ENCODE assay signal across 11 cellular contexts in the genomic region with DNA sequence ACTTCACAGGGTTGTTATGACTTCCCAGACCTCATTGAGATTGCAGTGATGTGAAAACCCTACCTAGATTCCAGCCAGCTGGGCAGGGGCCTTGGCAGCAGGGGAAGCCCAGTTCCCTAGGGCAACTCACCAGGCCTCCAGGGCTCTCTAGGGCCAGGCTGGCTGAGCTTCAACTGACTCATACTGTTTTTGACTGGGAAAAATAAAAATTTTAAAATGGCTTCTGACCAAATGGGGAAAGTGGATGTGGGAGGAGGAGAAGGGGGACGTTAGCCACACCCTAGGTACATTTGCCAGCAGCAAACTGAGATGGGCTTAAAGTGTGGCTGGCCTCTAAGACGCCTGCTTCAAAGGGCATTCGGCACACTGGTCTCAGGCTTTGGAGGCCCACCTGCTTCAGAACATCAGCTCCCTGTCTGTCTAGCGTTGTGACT. TPM values are rescaled to one million over a fixed set of nuclear protein-coding genes. Genes with fewer than 3 reads are reported as not detected.
DNase-seq lines count a peak whose midpoint lies in the region; ATAC-seq and TF ChIP-seq lines count a peak whose summit lies in the region.
"Had no signal": no experiment of that assay in that cellular context is flagged by ENCODE, and none has a peak within 500 bp of the region (broad histone marks: within the 10 kb centered on the region; RNA-seq: fewer than 3 reads in every experiment).

No MANE protein-coding gene starts in this region.

- in situ Hi-C loops in astrocyte of the spinal cord (cut with HindIII; ENCODE audit: low sequenced_read_pairs): no loop called here

- H3K4me3 Mint-ChIP-seq in osteocyte (ENCODE audit: unreplicated experiment) (no peak overlapping the region), WTC11 (no peak overlapping the region)

- H3K4me3 ChIP-seq in astrocyte of the spinal cord (ENCODE audit: low read depth, low read length): no peak overlapping the region
- H3K4me3 ChIP-seq: stomach had no signal

- H3K4me1 Mint-ChIP-seq in osteocyte (ENCODE audit: unreplicated experiment): peaks cover 39% of the 10 kb centered on the region
- peaks cover 27% of the 10 kb centered on the region for H3K4me1 Mint-ChIP-seq in WTC11

- peak; percentile 87 for DNase-seq in GM03348 (ENCODE audit: low spot score)
- DNase-seq in astrocyte of the spinal cord (ENCODE audit: low read depth, low spot score): peak; percentile 67
- DNase-seq in osteocyte (ENCODE audit: extremely low spot score, unreplicated experiment): no peak
- no peak for DNase-seq in NCI-H82 (lab: John Stamatoyannopoulos, UW)
- no peak for DNase-seq in stimulated activated CD8-positive, alpha-beta memory T cell treated with anti-CD3 and anti-CD28 coated beads, Interleukin-4, amount 100 ng/mL, for 48 hours
- DNase-seq in WTC11 (ENCODE audit: low spot score): no peak
- DNase-seq in activated CD4-positive, alpha-beta T cell treated with anti-CD3 and anti-CD28 coated beads, Interleukin-2, amount 50 U/mL, for 4 hours: no peak
- DNase-seq: mesenchymal stem cell, NCI-H748 treated with DMSO at 0.1 percent for 48 hours, stomach had no signal

- peak overlapping the region; percentile 74 for H3K27ac Mint-ChIP-seq in osteocyte (ENCODE audit: unreplicated experiment)
- H3K27ac Mint-ChIP-seq in WTC11: no peak overlapping the region

- ATAC-seq in HG02981 (IDR thresholded peaks at IDR 0.05; ENCODE audit: unreplicated experiment) (peak; percentile 47), WTC11 (no peak)

- POLR2A ChIA-PET in WTC11 (lab: Charles Lee): interaction anchor here (0.9 kb wide), 1 partner anchor 24 kb away, joined by 3 read pairs; no protein-coding TSS in a partner anchor

- CTCF ChIA-PET in WTC11 (lab: Charles Lee): interaction anchor here (0.8 to 1.3 kb wide), 3 partner anchors 19 to 91 kb away, joined by 3 to 5 read pairs (median 3); no protein-coding TSS in a partner anchor

- H3K36me3 Mint-ChIP-seq in osteocyte (ENCODE audit: unreplicated experiment): peaks cover 11% of the 10 kb centered on the region
- H3K36me3 Mint-ChIP-seq in WTC11: no peaks in the 10 kb centered on the region

- H3K9me3 Mint-ChIP-seq in osteocyte (ENCODE audit: unreplicated experiment) (peaks cover 4% of the 10 kb centered on the region), WTC11 (no peaks in the 10 kb centered on the region)

- H3K27me3 Mint-ChIP-seq in osteocyte (ENCODE audit: unreplicated experiment) (no peaks in the 10 kb centered on the region), WTC11 (ENCODE audit: low read depth) (no peaks in the 10 kb centered on the region)

- no peak for TF ChIP-seq CTCF in astrocyte of the spinal cord (IDR thresholded peaks at IDR 0.05; ENCODE audit: low read depth, low read length)
- no peak for TF ChIP-seq CTCF in osteocyte (IDR thresholded peaks at IDR 0.05)
- TF ChIP-seq CTCF in WTC11 (IDR thresholded peaks at IDR 0.05): no peak

TF ChIP-seq in WTC11, 78 proteins besides CTCF, POLR2A, EP300 and RAD21 (continues in another document):
- no peak for TF ChIP-seq SMAD3 (CRISPR knock-in tag; IDR thresholded peaks at IDR 0.05; ENCODE audit: borderline replicate concordance)
- no peak for TF ChIP-seq GRHL2 (CRISPR knock-in tag; IDR thresholded peaks at IDR 0.05; ENCODE audit: insufficient replicate concordance, severe bottlenecking)
- TF ChIP-seq ESRRA (CRISPR knock-in tag; IDR thresholded peaks at IDR 0.05; ENCODE audit: borderline replicate concordance): no peak
- no peak for TF ChIP-seq ZNF121 (CRISPR knock-in tag; IDR thresholded peaks at IDR 0.05)
- no peak for TF ChIP-seq RORB (CRISPR knock-in tag; IDR thresholded peaks at IDR 0.05)
- no peak for TF ChIP-seq KAT7 (CRISPR knock-in tag; IDR thresholded peaks at IDR 0.05; ENCODE audit: borderline replicate concordance)
- TF ChIP-seq, protein P1, sequence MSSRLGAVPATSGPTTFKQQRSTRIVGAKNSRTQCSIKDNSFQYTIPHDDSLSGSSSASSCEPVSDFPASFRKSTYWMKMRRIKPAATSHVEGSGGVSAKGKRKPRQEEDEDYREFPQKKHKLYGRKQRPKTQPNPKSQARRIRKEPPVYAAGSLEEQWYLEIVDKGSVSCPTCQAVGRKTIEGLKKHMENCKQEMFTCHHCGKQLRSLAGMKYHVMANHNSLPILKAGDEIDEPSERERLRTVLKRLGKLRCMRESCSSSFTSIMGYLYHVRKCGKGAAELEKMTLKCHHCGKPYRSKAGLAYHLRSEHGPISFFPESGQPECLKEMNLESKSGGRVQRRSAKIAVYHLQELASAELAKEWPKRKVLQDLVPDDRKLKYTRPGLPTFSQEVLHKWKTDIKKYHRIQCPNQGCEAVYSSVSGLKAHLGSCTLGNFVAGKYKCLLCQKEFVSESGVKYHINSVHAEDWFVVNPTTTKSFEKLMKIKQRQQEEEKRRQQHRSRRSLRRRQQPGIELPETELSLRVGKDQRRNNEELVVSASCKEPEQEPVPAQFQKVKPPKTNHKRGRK (CRISPR knock-in tag; IDR thresholded peaks at IDR 0.05; ENCODE audit: borderline replicate concordance): no peak
- TF ChIP-seq ZNF317 (CRISPR knock-in tag; IDR thresholded peaks at IDR 0.05; ENCODE audit: borderline replicate concordance, low read depth): no peak
- TF ChIP-seq, protein P2, sequence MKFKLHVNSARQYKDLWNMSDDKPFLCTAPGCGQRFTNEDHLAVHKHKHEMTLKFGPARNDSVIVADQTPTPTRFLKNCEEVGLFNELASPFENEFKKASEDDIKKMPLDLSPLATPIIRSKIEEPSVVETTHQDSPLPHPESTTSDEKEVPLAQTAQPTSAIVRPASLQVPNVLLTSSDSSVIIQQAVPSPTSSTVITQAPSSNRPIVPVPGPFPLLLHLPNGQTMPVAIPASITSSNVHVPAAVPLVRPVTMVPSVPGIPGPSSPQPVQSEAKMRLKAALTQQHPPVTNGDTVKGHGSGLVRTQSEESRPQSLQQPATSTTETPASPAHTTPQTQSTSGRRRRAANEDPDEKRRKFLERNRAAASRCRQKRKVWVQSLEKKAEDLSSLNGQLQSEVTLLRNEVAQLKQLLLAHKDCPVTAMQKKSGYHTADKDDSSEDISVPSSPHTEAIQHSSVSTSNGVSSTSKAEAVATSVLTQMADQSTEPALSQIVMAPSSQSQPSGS (CRISPR knock-in tag; IDR thresholded peaks at IDR 0.05; ENCODE audit: borderline replicate concordance, low read depth): no peak
- TF ChIP-seq, protein P3, sequence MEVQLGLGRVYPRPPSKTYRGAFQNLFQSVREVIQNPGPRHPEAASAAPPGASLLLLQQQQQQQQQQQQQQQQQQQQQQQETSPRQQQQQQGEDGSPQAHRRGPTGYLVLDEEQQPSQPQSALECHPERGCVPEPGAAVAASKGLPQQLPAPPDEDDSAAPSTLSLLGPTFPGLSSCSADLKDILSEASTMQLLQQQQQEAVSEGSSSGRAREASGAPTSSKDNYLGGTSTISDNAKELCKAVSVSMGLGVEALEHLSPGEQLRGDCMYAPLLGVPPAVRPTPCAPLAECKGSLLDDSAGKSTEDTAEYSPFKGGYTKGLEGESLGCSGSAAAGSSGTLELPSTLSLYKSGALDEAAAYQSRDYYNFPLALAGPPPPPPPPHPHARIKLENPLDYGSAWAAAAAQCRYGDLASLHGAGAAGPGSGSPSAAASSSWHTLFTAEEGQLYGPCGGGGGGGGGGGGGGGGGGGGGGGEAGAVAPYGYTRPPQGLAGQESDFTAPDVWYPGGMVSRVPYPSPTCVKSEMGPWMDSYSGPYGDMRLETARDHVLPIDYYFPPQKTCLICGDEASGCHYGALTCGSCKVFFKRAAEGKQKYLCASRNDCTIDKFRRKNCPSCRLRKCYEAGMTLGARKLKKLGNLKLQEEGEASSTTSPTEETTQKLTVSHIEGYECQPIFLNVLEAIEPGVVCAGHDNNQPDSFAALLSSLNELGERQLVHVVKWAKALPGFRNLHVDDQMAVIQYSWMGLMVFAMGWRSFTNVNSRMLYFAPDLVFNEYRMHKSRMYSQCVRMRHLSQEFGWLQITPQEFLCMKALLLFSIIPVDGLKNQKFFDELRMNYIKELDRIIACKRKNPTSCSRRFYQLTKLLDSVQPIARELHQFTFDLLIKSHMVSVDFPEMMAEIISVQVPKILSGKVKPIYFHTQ (CRISPR knock-in tag; IDR thresholded peaks at IDR 0.05): no peak
- TF ChIP-seq, protein P4, sequence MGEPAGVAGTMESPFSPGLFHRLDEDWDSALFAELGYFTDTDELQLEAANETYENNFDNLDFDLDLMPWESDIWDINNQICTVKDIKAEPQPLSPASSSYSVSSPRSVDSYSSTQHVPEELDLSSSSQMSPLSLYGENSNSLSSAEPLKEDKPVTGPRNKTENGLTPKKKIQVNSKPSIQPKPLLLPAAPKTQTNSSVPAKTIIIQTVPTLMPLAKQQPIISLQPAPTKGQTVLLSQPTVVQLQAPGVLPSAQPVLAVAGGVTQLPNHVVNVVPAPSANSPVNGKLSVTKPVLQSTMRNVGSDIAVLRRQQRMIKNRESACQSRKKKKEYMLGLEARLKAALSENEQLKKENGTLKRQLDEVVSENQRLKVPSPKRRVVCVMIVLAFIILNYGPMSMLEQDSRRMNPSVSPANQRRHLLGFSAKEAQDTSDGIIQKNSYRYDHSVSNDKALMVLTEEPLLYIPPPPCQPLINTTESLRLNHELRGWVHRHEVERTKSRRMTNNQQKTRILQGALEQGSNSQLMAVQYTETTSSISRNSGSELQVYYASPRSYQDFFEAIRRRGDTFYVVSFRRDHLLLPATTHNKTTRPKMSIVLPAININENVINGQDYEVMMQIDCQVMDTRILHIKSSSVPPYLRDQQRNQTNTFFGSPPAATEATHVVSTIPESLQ (CRISPR knock-in tag; IDR thresholded peaks at IDR 0.05): no peak
- TF ChIP-seq FOXJ3 (CRISPR knock-in tag; IDR thresholded peaks at IDR 0.05; ENCODE audit: borderline replicate concordance): no peak
- TF ChIP-seq, protein P5, sequence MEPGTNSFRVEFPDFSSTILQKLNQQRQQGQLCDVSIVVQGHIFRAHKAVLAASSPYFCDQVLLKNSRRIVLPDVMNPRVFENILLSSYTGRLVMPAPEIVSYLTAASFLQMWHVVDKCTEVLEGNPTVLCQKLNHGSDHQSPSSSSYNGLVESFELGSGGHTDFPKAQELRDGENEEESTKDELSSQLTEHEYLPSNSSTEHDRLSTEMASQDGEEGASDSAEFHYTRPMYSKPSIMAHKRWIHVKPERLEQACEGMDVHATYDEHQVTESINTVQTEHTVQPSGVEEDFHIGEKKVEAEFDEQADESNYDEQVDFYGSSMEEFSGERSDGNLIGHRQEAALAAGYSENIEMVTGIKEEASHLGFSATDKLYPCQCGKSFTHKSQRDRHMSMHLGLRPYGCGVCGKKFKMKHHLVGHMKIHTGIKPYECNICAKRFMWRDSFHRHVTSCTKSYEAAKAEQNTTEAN (CRISPR knock-in tag; IDR thresholded peaks at IDR 0.05): no peak
- no peak for TF ChIP-seq ZNF263 (CRISPR knock-in tag; IDR thresholded peaks at IDR 0.05; ENCODE audit: low read depth)
- TF ChIP-seq GTF2I (CRISPR knock-in tag; conservative IDR thresholded peaks at IDR 0.05): no peak
- no peak for TF ChIP-seq CBFB (CRISPR knock-in tag; IDR thresholded peaks at IDR 0.05; ENCODE audit: low read depth)

RNA-seq across cellular contexts. Expression of a gene that starts 39.0 kb away (rescaled TPM):
- total RNA-seq in osteocyte: 23.0 and 25.3 TPM in 2 replicates
- 5.1 to 8.3 TPM (median 8.1 TPM) in 3 replicates for total RNA-seq in WTC11 (2021)

Comparison
In these comparisons a context has a peak if more than half of its experiments do, and no peak if none do; other contexts are left out.
1. DNase-seq: peak in GM03348 (single experiment) and astrocyte of the spinal cord (single experiment); none in osteocyte (single experiment), NCI-H82 (single experiment), stimulated activated CD8-positive, alpha-beta memory T cell treated with anti-CD3 and anti-CD28 coated beads, Interleukin-4, amount 100 ng/mL, for 48 hours (single experiment), WTC11 (single experiment) and activated CD4-positive, alpha-beta T cell treated with anti-CD3 and anti-CD28 coated beads, Interleukin-2, amount 50 U/mL, for 4 hours (0 of 2).